ENCODE assay signal across 9 cellular contexts in genomic region chr10:93992400-93993030, GRCh38. TPM values are rescaled to one million over a fixed set of nuclear protein-coding genes. Genes with fewer than 3 reads are reported as not detected.
DNase-seq lines count a peak whose midpoint lies in the region; ATAC-seq and TF ChIP-seq lines count a peak whose summit lies in the region.
"Had no signal": no experiment of that assay in that cellular context is flagged by ENCODE, and none has a peak within 500 bp of the region (broad histone marks: within the 10 kb centered on the region; RNA-seq: fewer than 3 reads in every experiment).

No MANE protein-coding gene starts in this region.

- peaks cover 7% of the 10 kb centered on the region for H3K9me3 Mint-ChIP-seq in glutamatergic neuron (ENCODE audit: unreplicated experiment)
- H3K9me3 Mint-ChIP-seq in activated naive CD4-positive, alpha-beta T cell treated with anti-CD3 and anti-CD28 coated beads, Interleukin-2, amount 10 ng/mL, durations not matched to agents 7 days and 5 days: no peaks in the 10 kb centered on the region

- H3K27me3 ChIP-seq in heart left ventricle (peaks cover 0 to 42% (median 0%) of the 10 kb centered on the region in 9 donors), transverse colon (peaks cover 14% of the 10 kb centered on the region)

- in situ Hi-C loops in transverse colon (cut with MboI; ENCODE audit: low pct_ligation_motif_present in 1 of 4, low pct_unique_long_range_greater_than_20kb in 1 of 4, low sequenced_read_pairs in 3 of 4): no loop called here

- peaks cover 0 to 3% (median 0%) of the 10 kb centered on the region in 12 donors for H3K9me3 ChIP-seq in heart left ventricle
- H3K9me3 ChIP-seq in transverse colon: no peaks in the 10 kb centered on the region

- H3K4me1 ChIP-seq in heart left ventricle: peaks cover 0 to 50% (median 18%) of the 10 kb centered on the region in 12 donors
- peaks cover 5 to 36% (median 18%) of the 10 kb centered on the region in 4 donors for H3K4me1 ChIP-seq in transverse colon

- no peak overlapping the region for H3K4me3 ChIP-seq in heart left ventricle
- H3K4me3 ChIP-seq in transverse colon: no peak overlapping the region

- peak overlapping the region in 7 of 12 donors; percentile 2 to 80 (median 64) for H3K27ac ChIP-seq in heart left ventricle
- peak overlapping the region; percentile 81 to 87 (median 84) for H3K27ac ChIP-seq in transverse colon

- no peak for TF ChIP-seq EP300 in transverse colon (IDR thresholded peaks at IDR 0.05; ENCODE audit: low read depth)

- CTCF ChIA-PET in activated naive CD4-positive, alpha-beta T cell treated with anti-CD3 and anti-CD28 coated beads, Interleukin-2, amount 10 ng/mL, durations not matched to agents 7 days and 5 days (lab: Charles Lee): no interaction called here

- peaks cover 13% of the 10 kb centered on the region for H3K27me3 Mint-ChIP-seq in glutamatergic neuron (ENCODE audit: unreplicated experiment)
- H3K27me3 Mint-ChIP-seq in activated naive CD4-positive, alpha-beta T cell treated with anti-CD3 and anti-CD28 coated beads, Interleukin-2, amount 10 ng/mL, durations not matched to agents 7 days and 5 days: peaks cover 60% of the 10 kb centered on the region

- 75 to 84% (median 81%) methylated on average over 2 of the region's 2 CpGs for WGBS in heart left ventricle, 4 donors
- 57% methylated on average over 2 of the region's 2 CpGs; no CpG with 5 or more reads in 1 of the 2 donors for WGBS in transverse colon (ENCODE audit: low coverage in 1 of 2), 2 donors

- peaks cover 4% of the 10 kb centered on the region for H3K36me3 Mint-ChIP-seq in glutamatergic neuron (ENCODE audit: unreplicated experiment)
- H3K36me3 Mint-ChIP-seq in activated naive CD4-positive, alpha-beta T cell treated with anti-CD3 and anti-CD28 coated beads, Interleukin-2, amount 10 ng/mL, durations not matched to agents 7 days and 5 days: no peaks in the 10 kb centered on the region

- DNase-seq in heart left ventricle (no peak), Right ventricle myocardium superior (no peak), SW480 (ENCODE audit: low spot score) (peak; percentile 6), glutamatergic neuron (no peak), transverse colon (no peak), occipital lobe (lab: John Stamatoyannopoulos, UW) (no peak)
- DNase-seq in activated naive CD4-positive, alpha-beta T cell treated with anti-CD3 and anti-CD28 coated beads, Interleukin-2, amount 10 ng/mL, durations not matched to agents 7 days and 5 days: no peak
- DNase-seq: RPMI8226 had no signal

- ATAC-seq in heart left ventricle (no peak), Right ventricle myocardium superior (ENCODE audit: poor library complexity) (no peak), HG02798 (IDR thresholded peaks at IDR 0.05; ENCODE audit: poor library complexity, unreplicated experiment) (no peak)

- H3K36me3 ChIP-seq in heart left ventricle (no peaks in the 10 kb centered on the region), transverse colon (no peaks in the 10 kb centered on the region)

- intact Hi-C loops in heart left ventricle (cut with DNase I) (loop anchor here in 3 of 10 donors (5.0 to 10.0 kb wide), 3 partner anchors 48 to 330 kb away; no protein-coding TSS in a partner anchor), Right ventricle myocardium superior (cut with DNase I) (no loop called here), transverse colon (cut with DNase I; ENCODE audit: low total_unique reads) (no loop called here)

- TF ChIP-seq CTCF in heart left ventricle (IDR thresholded peaks at IDR 0.05) (peak in 1 of 12 donors; percentile 21), glutamatergic neuron (IDR thresholded peaks at IDR 0.05; ENCODE audit: partially characterized antibody, unreplicated experiment) (peak; percentile 33), transverse colon (IDR thresholded peaks at IDR 0.05) (peak in 3 of 5 experiments; percentile 7 to 29 (median 17))

- no peak overlapping the region for H3K27ac Mint-ChIP-seq in glutamatergic neuron (ENCODE audit: unreplicated experiment)
- H3K27ac Mint-ChIP-seq in activated naive CD4-positive, alpha-beta T cell treated with anti-CD3 and anti-CD28 coated beads, Interleukin-2, amount 10 ng/mL, durations not matched to agents 7 days and 5 days: no peak overlapping the region

- TF ChIP-seq POLR2A in heart left ventricle (IDR thresholded peaks at IDR 0.05) (no peak), transverse colon (IDR thresholded peaks at IDR 0.05) (no peak)

- H3K4me1 Mint-ChIP-seq in glutamatergic neuron (ENCODE audit: low read depth, unreplicated experiment): peaks cover 6% of the 10 kb centered on the region
- peaks cover 8% of the 10 kb centered on the region for H3K4me1 Mint-ChIP-seq in activated naive CD4-positive, alpha-beta T cell treated with anti-CD3 and anti-CD28 coated beads, Interleukin-2, amount 10 ng/mL, durations not matched to agents 7 days and 5 days

- H3K4me3 Mint-ChIP-seq in glutamatergic neuron (ENCODE audit: unreplicated experiment): peak overlapping the region; percentile 84
- no peak overlapping the region for H3K4me3 Mint-ChIP-seq in activated naive CD4-positive, alpha-beta T cell treated with anti-CD3 and anti-CD28 coated beads, Interleukin-2, amount 10 ng/mL, durations not matched to agents 7 days and 5 days

RNA-seq across cellular contexts. Expression of gene PLCE1, which starts 1.2 kb away (rescaled TPM):
- total RNA-seq in heart left ventricle (10 to 100 TPM in 7 of 9 donors, 1 to 10 TPM in 2; 8.0 to 42.1 (median 11.1) TPM), Right ventricle myocardium superior (3.3 TPM), glutamatergic neuron (ENCODE audit: unreplicated experiment) (0.25 TPM), transverse colon (100 to 1,000 TPM in 1 of 4 donors, 10 to 100 TPM in 3; 67.9 to 100 (median 90.8) TPM), occipital lobe (10.1 TPM)
- polyA plus RNA-seq in heart left ventricle: 1 to 10 TPM; 1.3 to 2.3 TPM
